8 cellular contexts compared by ENCODE assay signal in the genomic region with DNA sequence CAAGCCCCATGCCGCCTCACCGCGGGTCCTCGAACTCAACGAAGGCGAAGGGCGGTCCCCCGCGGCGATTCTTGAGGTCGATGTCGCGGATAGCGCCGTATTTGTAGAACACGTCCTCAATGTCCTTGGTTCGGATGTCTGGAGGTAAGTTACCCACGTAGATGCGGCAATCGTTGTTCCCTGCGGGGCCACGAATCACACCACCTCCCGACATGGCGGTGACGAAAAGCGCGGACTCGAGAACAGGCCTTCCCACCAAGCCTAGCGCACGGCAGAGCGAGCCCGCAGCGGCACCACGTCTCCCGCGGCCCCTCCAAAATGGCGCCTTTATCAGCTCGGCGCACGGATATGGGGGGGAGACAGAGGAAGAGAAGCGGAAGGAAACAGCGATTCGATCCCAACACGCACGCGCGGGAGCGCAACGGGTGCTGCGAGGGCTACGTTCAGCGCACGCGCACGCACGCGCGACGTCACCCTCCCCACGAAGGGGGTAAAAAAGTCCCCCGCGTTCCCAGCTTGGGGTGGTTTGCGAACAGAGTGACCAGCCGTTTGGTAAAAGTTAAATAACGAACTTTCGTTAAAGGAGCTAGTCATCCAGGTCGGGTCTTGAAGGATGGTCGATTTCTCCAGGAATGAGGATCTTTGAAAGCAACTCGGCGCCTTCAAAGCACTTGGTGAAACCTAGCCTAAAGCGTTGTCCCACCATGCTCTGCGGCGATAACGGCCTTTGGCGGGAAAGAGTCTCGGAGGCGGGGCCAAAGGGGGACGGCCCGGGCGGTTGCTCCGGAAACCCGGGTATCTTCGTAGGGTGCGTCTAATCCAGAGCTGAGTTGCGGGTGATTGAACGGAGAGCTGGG. TPM values are rescaled to one million over a fixed set of nuclear protein-coding genes. Genes with fewer than 3 reads are reported as not detected.
DNase-seq lines count a peak whose midpoint lies in the region; ATAC-seq and TF ChIP-seq lines count a peak whose summit lies in the region.

A gene with protein sequence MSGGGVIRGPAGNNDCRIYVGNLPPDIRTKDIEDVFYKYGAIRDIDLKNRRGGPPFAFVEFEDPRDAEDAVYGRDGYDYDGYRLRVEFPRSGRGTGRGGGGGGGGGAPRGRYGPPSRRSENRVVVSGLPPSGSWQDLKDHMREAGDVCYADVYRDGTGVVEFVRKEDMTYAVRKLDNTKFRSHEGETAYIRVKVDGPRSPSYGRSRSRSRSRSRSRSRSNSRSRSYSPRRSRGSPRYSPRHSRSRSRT (minus strand): TSS at position 323 of the 857 bp plus-strand sequence. CDS start 109 bp downstream, at position 214.

- H3K36me3 Mint-ChIP-seq in Calu3 (ENCODE audit: insufficient read depth, unreplicated experiment) (peaks cover 58% of the 10 kb centered on the region), endothelial cell (ENCODE audit: low read depth, unreplicated experiment) (peaks cover 31% of the 10 kb centered on the region)

- H3K9me2 ChIP-seq in OCI-LY1 (ENCODE audit: low read depth, low read length) = no peaks in the 10 kb centered on the region

- H3K36me3 ChIP-seq in HUES64 (ENCODE audit: insufficient read depth, low read length) (peaks cover 40% of the 10 kb centered on the region), OCI-LY1 (ENCODE audit: insufficient read depth, low read length) (peaks cover 48% of the 10 kb centered on the region)

- CTCF ChIA-PET in Calu3 (lab: Charles Lee) = interaction anchor here (0.9 to 1.1 kb wide), 2 partner anchors 15 to 158 kb away, joined by 3 read pairs; a partner anchor contains a TSS

- peak within 1 kb of the TSS; percentile 91 for H3K4me2 ChIP-seq in OCI-LY1 (ENCODE audit: low read length)

- no peak for TF ChIP-seq CTCF in Calu3 (IDR thresholded peaks at IDR 0.05; ENCODE audit: unreplicated experiment)
- no peak for TF ChIP-seq CTCF in OCI-LY1 (IDR thresholded peaks at IDR 0.05; ENCODE audit: low read length)
- TF ChIP-seq CTCF in endothelial cell (IDR thresholded peaks at IDR 0.05; ENCODE audit: unreplicated experiment) = no peak

- H3K27me3 Mint-ChIP-seq in Calu3 (ENCODE audit: unreplicated experiment) (peaks cover 1% of the 10 kb centered on the region), endothelial cell (ENCODE audit: unreplicated experiment) (peaks cover 15% of the 10 kb centered on the region)

- H3K9me3 Mint-ChIP-seq in Calu3 (ENCODE audit: low read depth, unreplicated experiment) (no peaks in the 10 kb centered on the region), endothelial cell (ENCODE audit: unreplicated experiment) (no peaks in the 10 kb centered on the region)

- intact Hi-C loops in Calu3 (cut with micrococcal nuclease; ENCODE audit: unreplicated experiment) = loop anchor here (2.0 kb wide), 1 partner anchor 78 kb away; no protein-coding TSS in a partner anchor

- H3K27ac Mint-ChIP-seq in Calu3 (ENCODE audit: unreplicated experiment) = peak within 1 kb of the TSS; percentile 97
- peak within 1 kb of the TSS; percentile 98 for H3K27ac Mint-ChIP-seq in endothelial cell (ENCODE audit: unreplicated experiment)

- peak within 1 kb of the TSS; percentile 83 for H3K4me3 ChIP-seq in HUES64 (ENCODE audit: low read length)
- H3K4me3 ChIP-seq in OCI-LY1 (ENCODE audit: low read depth, low read length, poor library complexity, severe bottlenecking) = peak within 1 kb of the TSS; percentile 93

- H3F3A ChIP-seq in OCI-LY1 (ENCODE audit: insufficient read depth, low read length) = 0 out of 2 replicates have a peak, but pooled peaks cover 6% of the 10 kb centered on the region

- 0 out of 2 replicates have a peak within 1 kb of the TSS, but pooled peaks have one; percentile 14 for H2AFZ ChIP-seq in OCI-LY1 (ENCODE audit: low read length)

- H3K4me1 Mint-ChIP-seq in Calu3 (ENCODE audit: low read depth, unreplicated experiment) = peaks cover 27% of the 10 kb centered on the region
- peaks cover 18% of the 10 kb centered on the region for H3K4me1 Mint-ChIP-seq in endothelial cell (ENCODE audit: unreplicated experiment)

- ATAC-seq in GM21447 (IDR thresholded peaks at IDR 0.05; ENCODE audit: unreplicated experiment) = peak; percentile 90

- peaks cover 17% of the 10 kb centered on the region for H3K4me1 ChIP-seq in HUES64 (ENCODE audit: insufficient read depth, low read length)
- H3K4me1 ChIP-seq in OCI-LY1 (ENCODE audit: insufficient read depth, low read length, severe bottlenecking) = peaks cover 45% of the 10 kb centered on the region

- under 1% methylated on average over 86 of the region's 86 CpGs for WGBS in HUES64

- H3K4me3 Mint-ChIP-seq in Calu3 (ENCODE audit: low read depth, unreplicated experiment) = peak within 1 kb of the TSS; percentile 96
- peak within 1 kb of the TSS; percentile 100 for H3K4me3 Mint-ChIP-seq in endothelial cell (ENCODE audit: unreplicated experiment)

- H3K9me3 ChIP-seq in HUES64 (ENCODE audit: insufficient read depth, low read depth, low read length) = no peaks in the 10 kb centered on the region
- H3K9me3 ChIP-seq in OCI-LY1 (ENCODE audit: low read length) = no peaks in the 10 kb centered on the region

- H3K27ac ChIP-seq in HUES64 (ENCODE audit: low read depth, low read length) (peak within 1 kb of the TSS; percentile 98), OCI-LY1 (ENCODE audit: low read depth, low read length, poor library complexity, severe bottlenecking) (peak within 1 kb of the TSS; percentile 90)

- H3K27me3 ChIP-seq in HUES64 (ENCODE audit: insufficient read depth, low read length) (no peaks in the 10 kb centered on the region), OCI-LY1 (ENCODE audit: insufficient read depth, low read length) (no peaks in the 10 kb centered on the region)

- DNase-seq in Calu3 = peak; percentile 92
- DNase-seq in activated CD8-positive, alpha-beta memory T cell treated with anti-CD3 and anti-CD28 coated beads, Interleukin-2, amount 50 U/mL, for 4 hours = peak; percentile 98
- DNase-seq in endothelial cell (ENCODE audit: low spot score) = peak; percentile 96
- DNase-seq in midbrain (lab: John Stamatoyannopoulos, UW) = peak; percentile 98
- peak; percentile 96 to 97 for DNase-seq in stimulated activated CD8-positive, alpha-beta memory T cell treated with anti-CD3 and anti-CD28 coated beads, Interleukin-2, amount 100 ng/mL, for 1 hour (ENCODE audit: low read depth in 2 of 2)

- peaks cover 35% of the 10 kb centered on the region for H3K79me2 ChIP-seq in OCI-LY1 (ENCODE audit: insufficient read depth, low read length)

- peak within 1 kb of the TSS; percentile 99 for H3K9ac ChIP-seq in HUES64 (ENCODE audit: low read depth, low read length)
- H3K9ac ChIP-seq in OCI-LY1 (ENCODE audit: low read length) = peak within 1 kb of the TSS; percentile 99

- H4K20me1 ChIP-seq in OCI-LY1 (ENCODE audit: insufficient read depth, low read length) = no peaks in the 10 kb centered on the region; the same call in 1 of the 2 replicates

- BruUV-seq in Calu3 (replicated peaks; lab: Mats Ljungman, UMichigan) = no TSS peak

RNA-seq across cellular contexts. Expression of the gene that starts here (rescaled TPM):
- 232 and 239 TPM in 2 replicates for total RNA-seq in Calu3 (2022)
- polyA plus RNA-seq in HUES64 (2013, experiment 1 of 2) = 308 TPM
- 250 TPM for polyA plus RNA-seq in HUES64 (2013, experiment 2 of 2)
- 201 TPM for total RNA-seq in endothelial cell (ENCODE audit: unreplicated experiment)

Comparison
In these comparisons a context has a peak if more than half of its experiments do, and no peak if none do; other contexts are left out.
1. Peak in every context shown above with its lines: DNase-seq, ATAC-seq, H3K4me3 ChIP-seq and H3K27ac ChIP-seq.